18 cellular contexts compared by ENCODE assay signal in the genomic region with DNA sequence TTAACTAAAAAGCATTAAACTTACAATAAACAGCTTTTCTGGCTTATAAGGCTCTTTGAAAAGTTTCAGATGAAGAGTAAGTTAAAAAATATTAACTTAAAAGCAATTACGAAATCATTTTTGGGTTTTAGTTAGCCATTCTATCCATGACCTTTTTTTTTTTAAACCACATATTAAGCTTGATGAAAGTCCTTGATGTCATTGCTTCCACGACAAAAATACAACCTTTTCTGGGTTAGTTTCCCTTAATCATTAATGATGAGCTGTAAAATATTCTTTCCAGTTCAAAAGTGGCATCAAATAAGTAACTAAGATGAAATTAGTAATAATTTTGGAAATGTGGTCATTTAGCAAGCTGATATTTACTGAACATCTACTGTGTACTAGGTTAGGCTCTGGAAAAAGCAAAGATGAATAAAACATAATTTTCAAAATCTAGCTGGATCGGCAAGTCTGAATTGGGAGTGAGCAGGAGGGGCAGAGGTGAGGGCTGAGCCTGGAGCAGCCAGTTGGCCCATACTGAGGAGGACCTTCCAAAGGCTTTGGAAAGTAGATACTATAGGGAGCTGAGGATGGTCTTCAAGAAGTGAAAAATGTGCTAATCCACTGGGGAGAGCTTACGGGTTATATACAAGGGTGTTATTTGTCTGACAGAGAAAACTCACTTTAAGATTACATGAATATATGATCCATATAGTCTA.
DNase-seq lines count a peak whose midpoint lies in the region; ATAC-seq, FAIRE-seq and TF ChIP-seq lines count a peak whose summit lies in the region.
"Had no signal": no experiment of that assay in that cellular context is flagged by ENCODE, and none has a peak within 500 bp of the region (broad histone marks: within the 10 kb centered on the region; RNA-seq: fewer than 3 reads in every experiment).

No MANE protein-coding gene starts in this region.

- H3K27me3 ChIP-seq in Peyer's patch (no peaks in the 10 kb centered on the region), sigmoid colon (no peaks in the 10 kb centered on the region)
- H3K27me3 ChIP-seq: testis had no signal

- no peak for FAIRE-seq in A549 (lab: Jason Lieb, UNC)
- FAIRE-seq in D721Med (lab: Jason Lieb, UNC), result no peak
- FAIRE-seq: astrocyte had no signal

- ATAC-seq in A549, result peak in 1 of 2 experiments; percentile 42; a peak in 2 of 6 replicates
- ATAC-seq: activated T-cell treated with anti-CD3 and anti-CD28 coated beads, Interleukin-2, amount 50 U/mL, for 72 hours; stimulated activated effector memory CD8-positive, alpha-beta T cell treated with anti-CD3 and anti-CD28 coated beads, Interleukin-12 subunit alpha, Interleukin-12 subunit beta, amount 100 ng/mL, for 72 hours had no signal

- CTCF ChIA-PET in A549 (lab: Yijun Ruan, JAX), result interaction anchor here (0.6 to 1.5 kb wide), 4 partner anchors 9 to 506 kb away, joined by 3 to 7 read pairs (median 4); no protein-coding TSS in a partner anchor

- no peaks in the 10 kb centered on the region for H3K36me3 ChIP-seq in Peyer's patch
- no peaks in the 10 kb centered on the region for H3K36me3 ChIP-seq in sigmoid colon

- no peak for TF ChIP-seq RAD21 in A549 (conservative IDR thresholded peaks at IDR 0.05 in 1 of 2, IDR thresholded peaks at IDR 0.05 in 1 of 2)

- H3K4me2 ChIP-seq in A549, result peak overlapping the region; percentile 49

- no peak for TF ChIP-seq POLR2A in A549 (IDR thresholded peaks at IDR 0.05; ENCODE audit: low read length)
- no peak for TF ChIP-seq POLR2A in Peyer's patch (IDR thresholded peaks at IDR 0.05)
- TF ChIP-seq POLR2A in sigmoid colon (IDR thresholded peaks at IDR 0.05), result no peak

- no peak for TF ChIP-seq CTCF in A549 (IDR thresholded peaks at IDR 0.05)
- no peak for TF ChIP-seq CTCF in Peyer's patch (IDR thresholded peaks at IDR 0.05)
- no peak for TF ChIP-seq CTCF in sigmoid colon (IDR thresholded peaks at IDR 0.05)
- no peak for TF ChIP-seq CTCF in D721Med (IDR thresholded peaks at IDR 0.05; ENCODE audit: insufficient read depth, missing control alignments)

- intact Hi-C loops in sigmoid colon (cut with DNase I), result loop anchor here (5.0 kb wide), 4 partner anchors 55 to 345 kb away; partner anchors contain the start of gene ZFP36L1

- 0 out of 3 replicates have a peak, but pooled peaks cover 3% of the 10 kb centered on the region for H3K9me3 ChIP-seq in A549
- no peaks in the 10 kb centered on the region for H3K9me3 ChIP-seq in Peyer's patch
- H3K9me3 ChIP-seq in sigmoid colon, result no peaks in the 10 kb centered on the region
- H3K9me3 ChIP-seq: testis had no signal

- no peak for DNase-seq in A549 (ENCODE audit: low read depth in 1 of 2, low spot score in 1 of 2)
- no peak for DNase-seq in Peyer's patch
- DNase-seq in kidney tubule cell (ENCODE audit: low spot score), result peak; percentile 67
- DNase-seq in sigmoid colon, result no peak
- DNase-seq in D721Med (ENCODE audit: insufficient read length, low spot score), result no peak
- no peak for DNase-seq in activated naive CD4-positive, alpha-beta T cell treated with anti-CD3 and anti-CD28 coated beads, Interleukin-2, amount 50 U/mL, for 16 hours
- no peak for DNase-seq in nucleus accumbens (lab: John Stamatoyannopoulos, UW)
- DNase-seq in epidermal melanocyte (ENCODE audit: insufficient read length, low spot score), result no peak
- DNase-seq: activated CD4-positive, CD25-positive, alpha-beta regulatory T cell treated with anti-CD3 and anti-CD28 coated beads, Interleukin-2, amount 50 U/mL, for 72 hours; activated T-cell treated with anti-CD3 and anti-CD28 coated beads, Interleukin-2, amount 50 U/mL, for 72 hours; effector CD4-positive, alpha-beta T cell; midbrain; NCI-H446; posterior cingulate gyrus; stimulated activated CD4-positive, alpha-beta T cell treated with anti-CD3 and anti-CD28 coated beads, Interleukin-2, amount 100 ng/mL, for 24 hours; testis had no signal

- 68% methylated on average over 4 of the region's 4 CpGs for WGBS in A549 (ENCODE audit: missing lambda C conversion rate)
- 81 to 82% methylated on average over 4 of the region's 4 CpGs for WGBS in sigmoid colon, 2 donors

- H3K4me1 ChIP-seq in A549 (peaks cover 52% of the 10 kb centered on the region), Peyer's patch (peaks cover 0 to 18% (median 0%) of the 10 kb centered on the region in 4 donors), sigmoid colon (peaks cover 2 to 79% (median 50%) of the 10 kb centered on the region in 4 donors)

- TF ChIP-seq EP300 in A549 (IDR thresholded peaks at IDR 0.05) (no peak), sigmoid colon (IDR thresholded peaks at IDR 0.05) (no peak)

- peak overlapping the region; percentile 69 to 83 for H3K27ac ChIP-seq in A549
- H3K27ac ChIP-seq in Peyer's patch, result peak overlapping the region in 3 of 4 donors; percentile 13 to 59 (median 34)
- H3K27ac ChIP-seq in sigmoid colon, result peak overlapping the region; percentile 65 to 82 (median 71)

- H3K4me3 ChIP-seq in A549 (no peak overlapping the region), Peyer's patch (no peak overlapping the region), sigmoid colon (no peak overlapping the region)
- H3K4me3 ChIP-seq: testis had no signal

- POLR2A ChIA-PET in A549 (lab: Yijun Ruan, JAX), result no interaction called here

TF ChIP-seq in A549, 52 proteins besides CTCF, POLR2A, EP300 and RAD21:
- TF ChIP-seq HDAC2 (IDR thresholded peaks at IDR 0.05) (no peak), CEBPB (IDR thresholded peaks at IDR 0.05) (0 out of 4 replicates have a peak, but pooled peaks of 1 of the 2 experiments have one; percentile 15)
